Comparison of ENCODE assay signal across 9 cellular contexts in genomic region chr14:91395998-91396660, GRCh38. TPM values are rescaled to one million over a fixed set of nuclear protein-coding genes. Genes with fewer than 3 reads are reported as not detected.
DNase-seq lines count a peak whose midpoint lies in the region; ATAC-seq and TF ChIP-seq lines count a peak whose summit lies in the region.
"Had no signal": no experiment of that assay in that cellular context is flagged by ENCODE, and none has a peak within 500 bp of the region (broad histone marks: within the 10 kb centered on the region; RNA-seq: fewer than 3 reads in every experiment).

No MANE protein-coding gene starts in this region.

- H3K27me3 ChIP-seq in prostate gland (replicated peaks; ENCODE audit: insufficient read depth) (no peaks in the 10 kb centered on the region), GM23248 (replicated peaks; ENCODE audit: insufficient read depth) (peaks cover 44% of the 10 kb centered on the region; the same call in 1 of the 2 replicates)

- peaks cover 53% of the 10 kb centered on the region for H3K4me1 ChIP-seq in prostate gland (replicated peaks)
- H3K4me1 ChIP-seq in GM23248 (ENCODE audit: insufficient read depth), result no peaks in the 10 kb centered on the region

- H3K27ac Mint-ChIP-seq in dendritic cell treated with granulocyte-macrophage colony-stimulating factor and Interleukin-4, amounts not matched to agents 40 ng/mL and 50 ng/mL, for 4 days, result peak overlapping the region; percentile 78

- H3F3A ChIP-seq in GM23248 (ENCODE audit: insufficient read depth), result no peaks in the 10 kb centered on the region

- no peaks in the 10 kb centered on the region for H3K9me2 ChIP-seq in GM23248 (ENCODE audit: insufficient read depth)

- H4K20me1 ChIP-seq in GM23248 (ENCODE audit: insufficient read depth), result no peaks in the 10 kb centered on the region

- intact Hi-C loops in dendritic cell treated with granulocyte-macrophage colony-stimulating factor and Interleukin-4, amounts not matched to agents 40 ng/mL and 50 ng/mL, for 4 days (cut with micrococcal nuclease), result loop anchor here (5.0 kb wide), 1 partner anchor 34 kb away; no protein-coding TSS in a partner anchor
- intact Hi-C loops in prostate gland (cut with DNase I), result no loop called here

- TF ChIP-seq POLR2A in prostate gland (IDR thresholded peaks at IDR 0.05), result peak; percentile 14

- no peak overlapping the region for H2AFZ ChIP-seq in GM23248

- in situ Hi-C loops in GM23248 (cut with MboI), result no loop called here

- peaks cover 90% of the 10 kb centered on the region for H3K4me1 Mint-ChIP-seq in dendritic cell treated with granulocyte-macrophage colony-stimulating factor and Interleukin-4, amounts not matched to agents 40 ng/mL and 50 ng/mL, for 4 days (ENCODE audit: low read depth)

- no peaks in the 10 kb centered on the region for H3K9me3 Mint-ChIP-seq in dendritic cell treated with granulocyte-macrophage colony-stimulating factor and Interleukin-4, amounts not matched to agents 40 ng/mL and 50 ng/mL, for 4 days

- DNase-seq in NCI-H2171 treated with DMSO at 0.1 percent for 48 hours (lab: John Stamatoyannopoulos, UW) (peak; percentile 71), NCI-H2171 (lab: John Stamatoyannopoulos, UW) (no peak), NCI-H345 (lab: John Stamatoyannopoulos, UW) (peak; percentile 41), prostate gland (ENCODE audit: low spot score) (peak; percentile 92), GM10248 (ENCODE audit: extremely low spot score) (no peak), GM23248 (no peak)

- H3K79me2 ChIP-seq in GM23248 (ENCODE audit: insufficient read depth), result no peaks in the 10 kb centered on the region

- POLR2A ChIA-PET in GM10248 (lab: Yijun Ruan, JAX), result no interaction called here

- no peaks in the 10 kb centered on the region for H3K36me3 ChIP-seq in prostate gland
- H3K36me3 ChIP-seq in GM23248 (ENCODE audit: low read depth), result no peaks in the 10 kb centered on the region
- H3K36me3 ChIP-seq: heart left ventricle had no signal

- no peak overlapping the region for H3K4me2 ChIP-seq in GM23248 (ENCODE audit: unreplicated experiment)

- CTCF ChIA-PET in GM10248 (lab: Yijun Ruan, JAX), result interaction anchor here (0.7 to 3.4 kb wide), 9 partner anchors 8 to 73 kb away, joined by 3 to 17 read pairs (median 5); partner anchors contain the start of gene CCDC88C

- peaks cover 21% of the 10 kb centered on the region for H3K27me3 Mint-ChIP-seq in dendritic cell treated with granulocyte-macrophage colony-stimulating factor and Interleukin-4, amounts not matched to agents 40 ng/mL and 50 ng/mL, for 4 days

- H3K4me3 Mint-ChIP-seq in dendritic cell treated with granulocyte-macrophage colony-stimulating factor and Interleukin-4, amounts not matched to agents 40 ng/mL and 50 ng/mL, for 4 days, result peak overlapping the region; percentile 51

- H3K27ac ChIP-seq in prostate gland, result peak overlapping the region; percentile 87 to 88
- no peak overlapping the region for H3K27ac ChIP-seq in GM23248

- no peak for ATAC-seq in HG03565 (IDR thresholded peaks at IDR 0.05; ENCODE audit: unreplicated experiment)
- ATAC-seq: heart left ventricle had no signal

- H3K36me3 Mint-ChIP-seq in dendritic cell treated with granulocyte-macrophage colony-stimulating factor and Interleukin-4, amounts not matched to agents 40 ng/mL and 50 ng/mL, for 4 days (ENCODE audit: low read depth), result no peaks in the 10 kb centered on the region

- H3K9ac ChIP-seq in GM23248, result no peak overlapping the region

- H3K4me3 ChIP-seq in prostate gland (peak overlapping the region in 1 of 2 donors; percentile 15), GM23248 (no peak overlapping the region)

- H3K9me3 ChIP-seq in prostate gland, result no peaks in the 10 kb centered on the region
- no peaks in the 10 kb centered on the region for H3K9me3 ChIP-seq in GM23248 (ENCODE audit: low read depth)
- H3K9me3 ChIP-seq: heart left ventricle had no signal

- TF ChIP-seq CTCF in prostate gland (IDR thresholded peaks at IDR 0.05) (no peak), GM10248 (IDR thresholded peaks at IDR 0.05; ENCODE audit: control extremely low read depth, extremely low read depth, low read depth, missing control alignments) (no peak)

- WGBS in prostate gland, result 19% methylated on average over 23 of the region's 23 CpGs
- 70 to 71% methylated on average over 23 of the region's 23 CpGs for WGBS in GM23248 (ENCODE audit: low coverage in 1 of 2, low lambda C conversion rate in 2 of 2, missing lambda C conversion rate in 2 of 2), 2 experiments

RNA-seq across cellular contexts. Expression of gene CCDC88C, which starts 21.5 kb away (rescaled TPM):
- 10 to 100 TPM; 32.5 to 54.4 TPM for total RNA-seq in prostate gland
- total RNA-seq in GM23248 (2014; rRNA removed; shearing (Covaris generic)), result not detected in 2 replicates
- polyA plus RNA-seq in GM23248 (2016; fragmentation: Nextera tagmentation; extraction: Ambion mirVana), result 0.06 TPM in 1 of 2 replicates, not detected in the other

Comparison
In these comparisons a context has a peak if more than half of its experiments do, and no peak if none do; other contexts are left out.
1. DNase-seq: peak in NCI-H2171 treated with DMSO at 0.1 percent for 48 hours (single experiment), NCI-H345 (single experiment) and prostate gland (single experiment); none in NCI-H2171 (single experiment), GM10248 (single experiment) and GM23248 (single experiment).
2. RNA of gene CCDC88C, which starts 21.5 kb away (total RNA-seq): 32.5 to 54.4 TPM in prostate gland; not detected in GM23248; every median in the first group is over 10 times any median in the second.